35 cellular contexts compared by ENCODE assay signal in the genomic region with DNA sequence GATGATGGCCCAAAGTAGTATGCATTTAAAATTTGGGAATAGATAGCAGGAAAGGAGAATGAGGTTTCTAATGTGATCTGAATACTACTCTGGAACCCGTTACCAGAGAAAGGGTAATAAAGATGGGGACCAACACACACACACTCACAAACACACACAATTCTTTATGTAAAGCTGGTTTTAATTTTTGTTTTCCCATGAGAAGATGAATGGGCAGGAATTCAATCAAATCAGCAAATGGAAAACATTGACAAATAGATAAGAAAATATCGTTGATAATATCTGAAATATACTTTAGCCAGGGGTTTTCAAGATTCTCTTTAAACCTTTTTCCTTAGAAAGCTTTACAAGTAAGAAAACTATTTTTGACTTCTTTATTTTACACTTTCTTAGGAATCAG.
"Had no signal": no experiment of that assay in that cellular context is flagged by ENCODE, and none has a peak within 500 bp of the region (broad histone marks: within the 10 kb centered on the region; RNA-seq: fewer than 3 reads in every experiment).

No MANE protein-coding gene starts in this region.

- H3K4me3 Mint-ChIP-seq: activated B cell treated with CpG ODN at 0.5 μM for 24 hours; activated CD4-positive, alpha-beta memory T cell treated with anti-CD3 and anti-CD28 coated beads for 36 hours; activated CD4-positive, alpha-beta T cell treated with anti-CD3 and anti-CD28 coated beads, Interleukin-2, amount 10 ng/mL, durations not matched to agents 24 days and 14 days; activated CD8-positive, alpha-beta T cell treated with anti-CD3 and anti-CD28 coated beads for 36 hours; activated naive CD4-positive, alpha-beta T cell treated with anti-CD3 and anti-CD28 coated beads for 36 hours; activated naive CD8-positive, alpha-beta T cell treated with anti-CD3 and anti-CD28 coated beads for 36 hours; activated T-cell treated with anti-CD3 and anti-CD28 coated beads, Interleukin-2, amount 50 U/mL, for 4 hours; activated T-cell treated with anti-CD3 and anti-CD28 coated beads, Interleukin-2, amount 50 U/mL, for 72 hours; activated T-helper 1 cell treated with anti-CD3 and anti-CD28 coated beads, Interleukin-12 subunit alpha, Interleukin-12 subunit beta, Interleukin-2, Interleukin-4 antibody, amounts not matched to agents 30 ng/mL and 10 ng/mL and 1 ng/mL, durations not matched to agents 14 hours and 24 hours and 36 hours; activated T-helper 17 cell treated with anti-CD3 and anti-CD28 coated beads, Interleukin-2, amount 50 U/mL, for 72 hours; brain; central memory CD8-positive, alpha-beta T cell; T-helper 1 cell treated with Interleukin-12 subunit alpha and Interleukin-12 subunit beta and Interleukin-4 antibody, amounts not matched to agents 30 μg/mL and 1 μg/mL, for 36 hours; T-helper 2 cell treated with Interferon-gamma antibody and Interleukin-4, amounts not matched to agents 5 μg/mL and 100 μg/mL, for 36 hours had no signal

- H3K9me3 Mint-ChIP-seq: activated B cell treated with CpG ODN at 0.5 μM for 24 hours; activated CD4-positive, alpha-beta memory T cell treated with anti-CD3 and anti-CD28 coated beads for 36 hours; activated CD4-positive, alpha-beta T cell treated with anti-CD3 and anti-CD28 coated beads, Interleukin-2, amount 10 ng/mL, durations not matched to agents 24 days and 14 days; activated CD8-positive, alpha-beta T cell treated with anti-CD3 and anti-CD28 coated beads for 36 hours; activated naive CD4-positive, alpha-beta T cell treated with anti-CD3 and anti-CD28 coated beads for 36 hours; activated naive CD4-positive, alpha-beta T cell treated with anti-CD3 and anti-CD28 coated beads, Interleukin-2, amount 50 U/mL, for 72 hours; activated naive CD8-positive, alpha-beta T cell treated with anti-CD3 and anti-CD28 coated beads for 36 hours; activated T-cell treated with anti-CD3 and anti-CD28 coated beads, Interleukin-2, amount 50 U/mL, for 4 hours; activated T-cell treated with anti-CD3 and anti-CD28 coated beads, Interleukin-2, amount 50 U/mL, for 72 hours; activated T-helper 1 cell treated with anti-CD3 and anti-CD28 coated beads, Interleukin-12 subunit alpha, Interleukin-12 subunit beta, Interleukin-2, Interleukin-4 antibody, amounts not matched to agents 30 ng/mL and 10 ng/mL and 1 ng/mL, durations not matched to agents 14 hours and 24 hours and 36 hours; activated T-helper 17 cell treated with anti-CD3 and anti-CD28 coated beads, Interleukin-2, amount 50 U/mL, for 72 hours; brain; central memory CD8-positive, alpha-beta T cell; T-helper 1 cell treated with Interleukin-12 subunit alpha and Interleukin-12 subunit beta and Interleukin-4 antibody, amounts not matched to agents 30 μg/mL and 1 μg/mL, for 36 hours; T-helper 2 cell treated with Interferon-gamma antibody and Interleukin-4, amounts not matched to agents 5 μg/mL and 100 μg/mL, for 36 hours had no signal

- H3K27ac Mint-ChIP-seq: activated B cell treated with CpG ODN at 0.5 μM for 24 hours; activated CD4-positive, alpha-beta memory T cell treated with anti-CD3 and anti-CD28 coated beads for 36 hours; activated CD4-positive, alpha-beta T cell treated with anti-CD3 and anti-CD28 coated beads, Interleukin-2, amount 10 ng/mL, durations not matched to agents 24 days and 14 days; activated CD8-positive, alpha-beta T cell treated with anti-CD3 and anti-CD28 coated beads for 36 hours; activated naive CD4-positive, alpha-beta T cell treated with anti-CD3 and anti-CD28 coated beads for 36 hours; activated naive CD4-positive, alpha-beta T cell treated with anti-CD3 and anti-CD28 coated beads, Interleukin-2, amount 50 U/mL, for 72 hours; activated naive CD8-positive, alpha-beta T cell treated with anti-CD3 and anti-CD28 coated beads for 36 hours; activated T-cell treated with anti-CD3 and anti-CD28 coated beads, Interleukin-2, amount 50 U/mL, for 72 hours; activated T-helper 1 cell treated with anti-CD3 and anti-CD28 coated beads, Interleukin-12 subunit alpha, Interleukin-12 subunit beta, Interleukin-2, Interleukin-4 antibody, amounts not matched to agents 30 ng/mL and 10 ng/mL and 1 ng/mL, durations not matched to agents 14 hours and 24 hours and 36 hours; activated T-helper 17 cell treated with anti-CD3 and anti-CD28 coated beads, Interleukin-2, amount 50 U/mL, for 72 hours; T-helper 2 cell treated with Interferon-gamma antibody and Interleukin-4, amounts not matched to agents 5 μg/mL and 100 μg/mL, for 36 hours had no signal

- H3K9me3 ChIP-seq: adrenal gland had no signal

- H3K27ac ChIP-seq: adrenal gland, cardiac muscle cell, VCaP had no signal

- H3K4me1 Mint-ChIP-seq: activated B cell treated with CpG ODN at 0.5 μM for 24 hours; activated T-helper 17 cell treated with anti-CD3 and anti-CD28 coated beads, Interleukin-2, amount 50 U/mL, for 72 hours; central memory CD8-positive, alpha-beta T cell had no signal

- H3K27me3 ChIP-seq: adrenal gland, cardiac muscle cell had no signal

- H3K27me3 Mint-ChIP-seq: activated CD4-positive, alpha-beta T cell treated with anti-CD3 and anti-CD28 coated beads, Interleukin-2, amount 10 ng/mL, durations not matched to agents 24 days and 14 days; activated CD8-positive, alpha-beta T cell treated with anti-CD3 and anti-CD28 coated beads for 36 hours; brain; central memory CD8-positive, alpha-beta T cell had no signal

- H3K36me3 Mint-ChIP-seq: activated CD4-positive, alpha-beta memory T cell treated with anti-CD3 and anti-CD28 coated beads for 36 hours; activated naive CD4-positive, alpha-beta T cell treated with anti-CD3 and anti-CD28 coated beads, Interleukin-2, amount 50 U/mL, for 72 hours; activated naive CD8-positive, alpha-beta T cell treated with anti-CD3 and anti-CD28 coated beads for 36 hours had no signal

- H3K4me3 ChIP-seq: adrenal gland, cardiac muscle cell had no signal

- H3K36me3 ChIP-seq: adrenal gland, cardiac muscle cell had no signal

- ATAC-seq: activated CD8-positive, alpha-beta T cell treated with anti-CD3 and anti-CD28 coated beads for 36 hours; activated naive CD4-positive, alpha-beta T cell treated with anti-CD3 and anti-CD28 coated beads, Interleukin-2, amount 50 U/mL, for 72 hours; activated T-cell treated with anti-CD3 and anti-CD28 coated beads, Interleukin-2, amount 50 U/mL, for 4 hours; activated T-cell treated with anti-CD3 and anti-CD28 coated beads, Interleukin-2, amount 50 U/mL, for 72 hours; activated T-helper 17 cell treated with anti-CD3 and anti-CD28 coated beads, Interleukin-2, amount 50 U/mL, for 72 hours had no signal

- DNase-seq: activated B cell treated with CpG ODN at 0.5 μM for 24 hours; activated CD4-positive, alpha-beta memory T cell treated with anti-CD3 and anti-CD28 coated beads for 36 hours; activated CD4-positive, alpha-beta T cell treated with anti-CD3 and anti-CD28 coated beads for 4 hours; activated CD4-positive, alpha-beta T cell treated with anti-CD3 and anti-CD28 coated beads, Interleukin-2, amount 10 ng/mL, durations not matched to agents 24 days and 14 days; activated CD4-positive, alpha-beta T cell treated with anti-CD3 and anti-CD28 coated beads, Interleukin-2, amount 50 U/mL, for 1 hour; activated CD4-positive, alpha-beta T cell treated with anti-CD3 and anti-CD28 coated beads, Interleukin-2, amount 50 U/mL, for 4 hours; activated CD4-positive, CD25-positive, alpha-beta regulatory T cell treated with anti-CD3 and anti-CD28 coated beads, Interleukin-2, amount 50 U/mL, for 72 hours; activated CD8-positive, alpha-beta memory T cell treated with anti-CD3 and anti-CD28 coated beads, Interleukin-2, amount 50 U/mL, for 4 hours; activated CD8-positive, alpha-beta T cell treated with anti-CD3 and anti-CD28 coated beads for 36 hours; activated effector memory CD4-positive, alpha-beta T cell treated with anti-CD3 and anti-CD28 coated beads, Interleukin-2, amount 50 U/mL, for 16 hours; activated gamma-delta T cell treated with Interleukin-2 at 50 U/mL for 16 hours; activated naive CD4-positive, alpha-beta T cell; activated naive CD4-positive, alpha-beta T cell treated with anti-CD3 and anti-CD28 coated beads for 36 hours; activated naive CD4-positive, alpha-beta T cell treated with anti-CD3 and anti-CD28 coated beads, Interleukin-2, amount 50 U/mL, for 16 hours; activated naive CD8-positive, alpha-beta T cell treated with anti-CD3 and anti-CD28 coated beads for 36 hours; activated T-cell treated with anti-CD3 and anti-CD28 coated beads for 4 hours; activated T-cell treated with anti-CD3 and anti-CD28 coated beads, Interleukin-2, amount 50 U/mL, for 1 hour; activated T-cell treated with anti-CD3 and anti-CD28 coated beads, Interleukin-2, amount 50 U/mL, for 4 hours; activated T-cell treated with anti-CD3 and anti-CD28 coated beads, Interleukin-2, amount 50 U/mL, for 72 hours; adrenal gland; amniotic stem cell; aorta; caudate nucleus; cerebellar nuclear complex; T-helper 2 cell; T-helper 9 cell had no signal
